In the genomic region with DNA sequence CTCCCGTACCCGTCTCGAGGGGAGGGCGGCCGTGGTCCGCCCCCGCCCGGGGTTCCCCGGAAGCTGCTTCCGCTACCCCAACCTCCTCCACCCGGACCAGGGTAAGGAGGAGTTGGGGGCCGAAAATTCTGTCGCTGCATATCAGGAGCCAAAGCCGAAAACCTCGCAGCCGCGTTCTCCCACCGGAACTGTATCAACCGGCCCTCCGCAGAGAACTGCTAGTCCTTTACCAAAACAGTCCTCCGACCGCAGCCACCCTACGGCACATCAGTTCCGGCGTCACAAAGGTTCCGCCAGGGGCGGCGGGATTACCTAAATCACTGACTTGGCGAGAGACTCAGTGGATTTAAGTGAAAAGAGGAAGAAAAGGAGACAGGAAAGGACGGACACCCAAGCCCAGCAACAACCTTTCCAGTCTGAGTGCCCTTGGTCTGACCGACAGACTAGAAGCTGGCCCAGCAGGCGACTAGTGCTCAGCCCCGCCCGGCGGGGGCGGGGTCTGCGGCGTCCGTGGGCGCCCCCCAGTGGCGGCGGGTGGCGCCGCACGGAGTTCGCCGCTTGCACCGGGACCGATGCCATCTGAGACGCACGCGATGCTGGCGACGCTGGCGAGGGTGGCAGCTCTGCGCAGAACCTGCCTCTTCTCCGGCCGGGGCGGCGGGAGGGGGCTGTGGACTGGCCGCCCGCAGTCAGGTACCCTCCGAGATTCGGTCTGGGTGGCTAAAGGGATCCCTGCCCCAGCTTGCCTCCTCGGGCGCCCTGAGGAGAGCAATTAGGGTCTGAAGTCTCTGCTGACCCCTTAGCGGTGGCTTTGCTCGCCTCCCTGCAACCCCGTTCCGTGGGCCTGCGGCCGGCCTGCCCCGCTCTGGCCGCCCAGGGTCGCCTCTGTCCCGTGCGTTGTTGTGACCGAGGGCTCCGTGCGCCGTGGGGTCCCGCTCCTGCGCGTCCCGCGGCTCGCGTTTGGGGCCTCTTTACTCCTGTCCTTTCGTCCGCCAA, we compare ENCODE assay signal across 8 cellular contexts. TPM values are rescaled to one million over a fixed set of nuclear protein-coding genes. Genes with fewer than 3 reads are reported as not detected.
DNase-seq lines count a peak whose midpoint lies in the region; ATAC-seq and TF ChIP-seq lines count a peak whose summit lies in the region.

Gene MPLKIP, minus strand, starts transcription at position 195 of the 996 bp plus-strand sequence. Its CDS starts 55 bp downstream, at position 140.
Gene SUGCT, plus strand, starts transcription at position 578 of the 996 bp plus-strand sequence.

- intact Hi-C loops in mucosa of descending colon (cut with DNase I, micrococcal nuclease): no loop called here

- H3K27ac ChIP-seq in HUES64 (ENCODE audit: low read depth, low read length) (peak within 1 kb of the TSS; percentile 94), OCI-LY1 (ENCODE audit: low read depth, low read length, poor library complexity, severe bottlenecking) (peak within 1 kb of the TSS; percentile 67), epithelial cell of prostate (peak within 1 kb of the TSS; percentile 80)

- H3K4me2 ChIP-seq in OCI-LY1 (ENCODE audit: low read length): peak within 1 kb of the TSS; percentile 63

- ATAC-seq in GM21515 (IDR thresholded peaks at IDR 0.05; ENCODE audit: unreplicated experiment) (peak; percentile 87), mucosa of descending colon (peak; percentile 98)

- H3K27me3 ChIP-seq in HUES64 (ENCODE audit: insufficient read depth, low read length) (peaks cover 14% of the 10 kb centered on the region), OCI-LY1 (ENCODE audit: insufficient read depth, low read length) (no peaks in the 10 kb centered on the region; the same call in 1 of the 2 replicates)

- TF ChIP-seq CTCF in OCI-LY1 (IDR thresholded peaks at IDR 0.05; ENCODE audit: low read length) (peak; percentile 98), mucosa of descending colon (IDR thresholded peaks at IDR 0.05) (peak; percentile 100)

- H2AFZ ChIP-seq in OCI-LY1 (ENCODE audit: low read length): no peak within 1 kb of the TSS

- no peaks in the 10 kb centered on the region for H3K9me2 ChIP-seq in OCI-LY1 (ENCODE audit: low read depth, low read length)

- peak within 1 kb of the TSS; percentile 91 for H3K9ac ChIP-seq in HUES64 (ENCODE audit: low read depth, low read length)
- H3K9ac ChIP-seq in OCI-LY1 (ENCODE audit: low read length): peak within 1 kb of the TSS; percentile 87

- no peaks in the 10 kb centered on the region for H3F3A ChIP-seq in OCI-LY1 (ENCODE audit: insufficient read depth, low read length)

- peaks cover 41% of the 10 kb centered on the region for H3K79me2 ChIP-seq in OCI-LY1 (ENCODE audit: insufficient read depth, low read length)

- 0 out of 2 replicates have a peak, but pooled peaks cover 3% of the 10 kb centered on the region for H4K20me1 ChIP-seq in OCI-LY1 (ENCODE audit: insufficient read depth, low read length)

- DNase-seq in DMS114 treated with DMSO at 0.1 percent for 48 hours (lab: John Stamatoyannopoulos, UW; ENCODE audit: unreplicated experiment) (peak; percentile 87), activated T-cell treated with anti-CD3 and anti-CD28 coated beads for 24 hours (ENCODE audit: low read depth) (peak; percentile 80), epithelial cell of prostate (ENCODE audit: low read depth, low spot score) (peak; percentile 39), mucosa of descending colon (peak; percentile 87 to 91 (median 91))
- peak; percentile 73 to 74 for DNase-seq in stimulated activated CD8-positive, alpha-beta memory T cell treated with anti-CD3 and anti-CD28 coated beads, Interleukin-4, amount 100 ng/mL, for 1 hour (ENCODE audit: low read depth in 2 of 2, low spot score in 1 of 2)

- H3K4me1 ChIP-seq in HUES64 (ENCODE audit: insufficient read depth, low read length) (peaks cover 7% of the 10 kb centered on the region; the same call in 1 of the 2 replicates), OCI-LY1 (ENCODE audit: insufficient read depth, low read length, severe bottlenecking) (peaks cover 21% of the 10 kb centered on the region), mucosa of descending colon (ENCODE audit: low read depth) (peaks cover 19% of the 10 kb centered on the region)

- H3K9me3 ChIP-seq in HUES64 (ENCODE audit: insufficient read depth, low read depth, low read length) (no peaks in the 10 kb centered on the region), OCI-LY1 (ENCODE audit: low read length) (no peaks in the 10 kb centered on the region), mucosa of descending colon (no peaks in the 10 kb centered on the region)

- H3K4me3 ChIP-seq in HUES64 (ENCODE audit: low read length) (peak within 1 kb of the TSS; percentile 85), OCI-LY1 (ENCODE audit: low read depth, low read length, poor library complexity, severe bottlenecking) (peak within 1 kb of the TSS; percentile 84), mucosa of descending colon (peak within 1 kb of the TSS; percentile 88)

- 1% methylated on average over 83 of the region's 90 CpGs for WGBS in HUES64

- H3K36me3 ChIP-seq in HUES64 (ENCODE audit: insufficient read depth, low read length): peaks cover 18% of the 10 kb centered on the region; the same call in 1 of the 2 replicates
- peaks cover 31% of the 10 kb centered on the region for H3K36me3 ChIP-seq in OCI-LY1 (ENCODE audit: insufficient read depth, low read length)
- no peaks in the 10 kb centered on the region for H3K36me3 ChIP-seq in mucosa of descending colon (ENCODE audit: low read depth)

RNA-seq across cellular contexts. Expression of gene MPLKIP, which starts in this region (rescaled TPM):
- 34.4 TPM for polyA plus RNA-seq in HUES64 (2013, experiment 1 of 2)
- 41.9 TPM for polyA plus RNA-seq in HUES64 (2013, experiment 2 of 2)
- total RNA-seq in mucosa of descending colon: 10 to 100 TPM; 29.2 to 35.0 (median 34.7) TPM

RNA-seq across cellular contexts. Expression of gene SUGCT, which starts in this region (rescaled TPM):
- 2.9 TPM for polyA plus RNA-seq in HUES64 (2013, experiment 1 of 2)
- 4.9 TPM for polyA plus RNA-seq in HUES64 (2013, experiment 2 of 2)
- 10 to 100 TPM in 2 of 3 donors, 1 to 10 TPM in 1; 7.6 to 19.1 (median 10.1) TPM for total RNA-seq in mucosa of descending colon

Comparison
In these comparisons a context has a peak if more than half of its experiments do, and no peak if none do; other contexts are left out.
1. Peak in every context shown above with its lines: DNase-seq, ATAC-seq, H3K4me3 ChIP-seq and H3K27ac ChIP-seq.
2. DNase-seq: peak in every context shown above with its lines; median percentile 91 in mucosa of descending colon; 87 in DMS114 treated with DMSO at 0.1 percent for 48 hours; 80 in activated T-cell treated with anti-CD3 and anti-CD28 coated beads for 24 hours; 74 in stimulated activated CD8-positive, alpha-beta memory T cell treated with anti-CD3 and anti-CD28 coated beads, Interleukin-4, amount 100 ng/mL, for 1 hour; 39 in epithelial cell of prostate.